8 cellular contexts compared by ENCODE assay signal in the genomic region with DNA sequence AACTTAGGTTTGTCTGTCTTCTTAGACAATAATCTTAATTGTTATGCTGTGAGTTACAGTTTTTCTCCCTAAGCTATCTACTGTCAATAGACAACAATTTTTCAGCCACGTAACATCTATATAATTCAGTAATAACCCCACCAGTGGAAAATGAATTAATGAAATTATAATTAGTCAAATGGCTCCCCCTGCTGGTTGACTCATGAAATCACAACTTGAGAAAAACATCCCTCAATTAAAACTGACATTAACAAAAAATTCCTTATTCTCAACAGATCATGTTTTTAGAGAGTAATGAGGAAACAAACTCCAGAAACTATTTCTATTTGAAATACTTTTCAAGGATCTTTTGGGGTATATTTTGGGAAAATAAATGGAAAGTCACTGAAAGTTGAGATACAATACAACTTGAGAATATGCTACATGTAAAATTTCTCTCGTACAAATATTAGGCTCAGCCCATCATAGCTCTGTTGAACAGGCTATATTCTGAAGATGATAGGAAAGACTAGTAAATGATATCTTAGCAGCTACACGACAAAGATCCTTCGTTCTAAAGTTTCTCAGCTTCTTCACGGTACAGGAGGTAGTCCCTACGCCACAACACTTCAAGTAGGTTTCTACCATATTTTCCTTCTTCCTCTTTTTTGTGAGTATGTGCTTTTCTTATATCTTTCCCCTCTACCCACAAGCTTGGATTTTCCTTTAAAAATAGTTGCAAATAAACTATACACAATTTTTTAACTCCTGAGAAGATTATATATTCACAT. TPM values are rescaled to one million over a fixed set of nuclear protein-coding genes. Genes with fewer than 3 reads are reported as not detected.
DNase-seq lines count a peak whose midpoint lies in the region; ATAC-seq, FAIRE-seq and TF ChIP-seq lines count a peak whose summit lies in the region.

No MANE protein-coding gene starts in this region.

- FAIRE-seq in kidney (lab: Jason Lieb, UNC), result peak; percentile 98

- peaks cover 4 to 7% of the 10 kb centered on the region in 2 donors for H3K36me3 ChIP-seq in kidney (ENCODE audit: control insufficient read depth in 1 of 2, insufficient read depth in 2 of 2, low read length in 2 of 2)
- H3K36me3 ChIP-seq in uterus, result peaks cover 0 to 3% of the 10 kb centered on the region in 2 donors

- TF ChIP-seq POLR2A in uterus (IDR thresholded peaks at IDR 0.05), result no peak

- TF ChIP-seq CTCF in AG04450 (IDR thresholded peaks at IDR 0.05; ENCODE audit: low read depth, low read length) (peak; percentile 52), kidney (IDR thresholded peaks at IDR 0.05; ENCODE audit: borderline replicate concordance, extremely low read depth, insufficient read depth) (peak; percentile 64), uterus (IDR thresholded peaks at IDR 0.05) (peak; percentile 63 to 79 (median 76))

- H3K27ac ChIP-seq in AG04450 (ENCODE audit: low read depth, low read length), result no peak overlapping the region
- no peak overlapping the region for H3K27ac ChIP-seq in kidney (ENCODE audit: low read depth in 2 of 2, low read length in 2 of 2)
- no peak overlapping the region for H3K27ac ChIP-seq in uterus

- DNase-seq in AG04450 (ENCODE audit: low read depth, low spot score), result no peak
- peak; percentile 20 for DNase-seq in GF-D8 (lab: John Stamatoyannopoulos, UW)
- DNase-seq in NCI-H2107 (lab: John Stamatoyannopoulos, UW), result peak; percentile 69
- peak; percentile 24 for DNase-seq in amniotic epithelial cell (ENCODE audit: low read depth)
- DNase-seq in kidney, result no peak
- no peak for DNase-seq in uterus
- DNase-seq in NCI-H226, result no peak

- POLR2A ChIA-PET in AG04450 (lab: Yijun Ruan, JAX), result no interaction called here

- CTCF ChIA-PET in AG04450 (lab: Charles Lee), result interaction anchor here (0.5 to 10.0 kb wide), 27 partner anchors 10 to 901 kb away, joined by 3 to 303 read pairs (median 4); partner anchors contain the start of genes PPP1R2 and XXYLT1

- H3K4me1 ChIP-seq in kidney (ENCODE audit: control insufficient read depth in 1 of 2, insufficient read depth in 1 of 2, low read depth in 1 of 2, low read length in 2 of 2), result no peaks in the 10 kb centered on the region
- no peaks in the 10 kb centered on the region for H3K4me1 ChIP-seq in uterus

- H3K27me3 ChIP-seq in AG04450 (ENCODE audit: control insufficient read depth, insufficient read depth, low read length) (no peaks in the 10 kb centered on the region), uterus (no peaks in the 10 kb centered on the region)

- ATAC-seq in HG03097 (IDR thresholded peaks at IDR 0.05; ENCODE audit: low FRiP score, unreplicated experiment), result no peak

- H3K4me3 ChIP-seq in AG04450 (ENCODE audit: low read depth, low read length) (no peak overlapping the region), kidney (ENCODE audit: low read length in 2 of 2) (no peak overlapping the region), uterus (no peak overlapping the region)

- intact Hi-C loops in kidney (cut with DNase I), result loop anchor here (10.0 kb wide), 1 partner anchor 258 kb away; no protein-coding TSS in a partner anchor
- intact Hi-C loops in uterus (cut with DNase I; ENCODE audit: low total_unique reads), result loop anchor here (5.0 kb wide), 1 partner anchor 250 kb away; the partner anchor contains the start of gene XXYLT1

- H3K9me3 ChIP-seq in AG04450 (ENCODE audit: control insufficient read depth, insufficient read depth, low read length) (no peaks in the 10 kb centered on the region), kidney (ENCODE audit: control insufficient read depth in 1 of 2, low read length in 2 of 2) (no peaks in the 10 kb centered on the region), uterus (no peaks in the 10 kb centered on the region)

- no peak overlapping the region for H3K9ac ChIP-seq in kidney (ENCODE audit: low read length in 2 of 2)

RNA-seq across cellular contexts. Expression of gene PPP1R2, which starts 20.7 kb away (rescaled TPM):
- polyA plus RNA-seq in AG04450 (2011; rRNA removed) (84.3 and 92.0 TPM in 2 replicates), kidney (ENCODE audit: insufficient read depth, low read depth, low replicate concordance) (34.0 TPM)
- polyA minus RNA-seq in AG04450 (2011; rRNA and poly(A)+ RNA removed), result 71.0 and 85.3 TPM in 2 replicates
- total RNA-seq in kidney (49.0 TPM), uterus (100 to 1,000 TPM in 2 of 4 donors, 10 to 100 TPM in 2; 48.2 to 248 (median 106) TPM)

Comparison
In these comparisons a context has a peak if more than half of its experiments do, and no peak if none do; other contexts are left out.
1. DNase-seq: peak in GF-D8 (single experiment), NCI-H2107 (single experiment) and amniotic epithelial cell (single experiment); none in AG04450 (single experiment), kidney (single experiment), uterus (0 of 2) and NCI-H226 (single experiment).
2. Peak in every context shown above with its lines, with median percentiles within 50 percentile points of each other: CTCF ChIP-seq.